8 cellular contexts compared by ENCODE assay signal in genomic region chrY:15455978-15456890, GRCh38.
DNase-seq lines count a peak whose midpoint lies in the region; TF ChIP-seq lines count a peak whose summit lies in the region.

No MANE protein-coding gene starts in this region.

- peak; percentile 0 for DNase-seq in NCI-H2107 treated with DMSO at 0.1 percent for 48 hours (lab: John Stamatoyannopoulos, UW; ENCODE audit: unreplicated experiment)
- no peak for DNase-seq in NCI-H2107 (lab: John Stamatoyannopoulos, UW)
- peak; percentile 59 for DNase-seq in activated naive CD4-positive, alpha-beta T cell treated with anti-CD3 and anti-CD28 coated beads for 36 hours
- DNase-seq in medulla oblongata (ENCODE audit: extremely low spot score): peak; percentile 2
- DNase-seq in testis: peak; percentile 76
- DNase-seq in transverse colon: no peak
- DNase-seq in spleen: no peak
- DNase-seq in HUDEP-2 (lab: John Stamatoyannopoulos, UW; ENCODE audit: unreplicated experiment in 76 of 76): no peak

- TF ChIP-seq POLR2A in testis (IDR thresholded peaks at IDR 0.05) (no peak), transverse colon (IDR thresholded peaks at IDR 0.05) (no peak), spleen (IDR thresholded peaks at IDR 0.05) (no peak)

- H3K4me1 ChIP-seq in testis (no peaks in the 10 kb centered on the region), transverse colon (peaks cover 0 to 3% (median 0%) of the 10 kb centered on the region in 4 donors), spleen (no peaks in the 10 kb centered on the region)

- H3K27ac Mint-ChIP-seq in activated naive CD4-positive, alpha-beta T cell treated with anti-CD3 and anti-CD28 coated beads for 36 hours: no peak overlapping the region

- peaks cover 5% of the 10 kb centered on the region for H3K4me1 Mint-ChIP-seq in activated naive CD4-positive, alpha-beta T cell treated with anti-CD3 and anti-CD28 coated beads for 36 hours (ENCODE audit: low read depth)

- 21% methylated on average over 15 to 48 of the region's 71 CpGs for WGBS in testis, 2 donors
- no CpG with 5 or more reads among the region's 71 CpGs for WGBS in transverse colon (ENCODE audit: low coverage in 1 of 2), 2 donors
- WGBS in spleen, 5 donors: 21 to 59% (median 27%) methylated on average over 19 to 71 of the region's 71 CpGs; no CpG with 5 or more reads in 2 of the 5 donors

- in situ Hi-C loops in transverse colon (cut with MboI; ENCODE audit: low pct_ligation_motif_present in 1 of 4, low pct_unique_long_range_greater_than_20kb in 1 of 4, low sequenced_read_pairs in 3 of 4): no loop called here

- no peaks in the 10 kb centered on the region for H3K36me3 ChIP-seq in testis (ENCODE audit: low read depth, missing control alignments)
- H3K36me3 ChIP-seq in transverse colon: no peaks in the 10 kb centered on the region
- H3K36me3 ChIP-seq in spleen: no peaks in the 10 kb centered on the region

- H3K27me3 Mint-ChIP-seq in activated naive CD4-positive, alpha-beta T cell treated with anti-CD3 and anti-CD28 coated beads for 36 hours (ENCODE audit: low read depth): no peaks in the 10 kb centered on the region

- H3K36me3 Mint-ChIP-seq in activated naive CD4-positive, alpha-beta T cell treated with anti-CD3 and anti-CD28 coated beads for 36 hours (ENCODE audit: low read depth): no peaks in the 10 kb centered on the region

- H3K9me3 Mint-ChIP-seq in activated naive CD4-positive, alpha-beta T cell treated with anti-CD3 and anti-CD28 coated beads for 36 hours: no peaks in the 10 kb centered on the region

- H3K9me3 ChIP-seq in testis (no peaks in the 10 kb centered on the region), transverse colon (no peaks in the 10 kb centered on the region), spleen (peaks cover 0 to 4% (median 0%) of the 10 kb centered on the region in 8 donors)

- CTCF ChIA-PET in activated naive CD4-positive, alpha-beta T cell treated with anti-CD3 and anti-CD28 coated beads for 36 hours (lab: Charles Lee): no interaction called here

- no peak for TF ChIP-seq EP300 in transverse colon (IDR thresholded peaks at IDR 0.05; ENCODE audit: low read depth)

- TF ChIP-seq CTCF in testis (IDR thresholded peaks at IDR 0.05) (no peak), transverse colon (IDR thresholded peaks at IDR 0.05) (no peak), spleen (IDR thresholded peaks at IDR 0.05 in 8 of 11, conservative IDR thresholded peaks at IDR 0.05 in 3 of 11) (no peak)

- H3K27me3 ChIP-seq in testis (no peaks in the 10 kb centered on the region), transverse colon (no peaks in the 10 kb centered on the region), spleen (replicated peaks in 1 of 7) (peaks cover 0 to 7% (median 0%) of the 10 kb centered on the region in 7 donors)

- H3K4me3 ChIP-seq in testis: peak overlapping the region; percentile 37 to 58
- H3K4me3 ChIP-seq in transverse colon: peak overlapping the region in 2 of 4 donors; percentile 27 to 48
- peak overlapping the region in 2 of 8 donors; percentile 17 to 30 for H3K4me3 ChIP-seq in spleen

- H3K4me3 Mint-ChIP-seq in activated naive CD4-positive, alpha-beta T cell treated with anti-CD3 and anti-CD28 coated beads for 36 hours: peak overlapping the region; percentile 48

- H3K27ac ChIP-seq in testis (no peak overlapping the region), transverse colon (peak overlapping the region in 2 of 4 donors; percentile 75 to 76), spleen (peak overlapping the region in 3 of 8 donors; percentile 21 to 55 (median 43))

- intact Hi-C loops in activated naive CD4-positive, alpha-beta T cell treated with anti-CD3 and anti-CD28 coated beads for 36 hours (cut with micrococcal nuclease): loop anchor here (2.0 to 10.0 kb wide), 3 partner anchors 15 to 79 kb away; no protein-coding TSS in a partner anchor
- intact Hi-C loops in testis (cut with DNase I; ENCODE audit: low total_unique reads) (no loop called here), transverse colon (cut with DNase I; ENCODE audit: low total_unique reads) (no loop called here), spleen (cut with DNase I; ENCODE audit: low total_unique reads) (no loop called here)

Comparison
In these comparisons a context has a peak if more than half of its experiments do, and no peak if none do; other contexts are left out.
1. DNase-seq: peak in NCI-H2107 treated with DMSO at 0.1 percent for 48 hours (single experiment), activated naive CD4-positive, alpha-beta T cell treated with anti-CD3 and anti-CD28 coated beads for 36 hours (single experiment), medulla oblongata (single experiment) and testis (single experiment); none in NCI-H2107 (single experiment), transverse colon (single experiment), spleen (single experiment) and HUDEP-2 (0 of 76).